ENCODE assay signal across 1 cellular context in the genomic region with DNA sequence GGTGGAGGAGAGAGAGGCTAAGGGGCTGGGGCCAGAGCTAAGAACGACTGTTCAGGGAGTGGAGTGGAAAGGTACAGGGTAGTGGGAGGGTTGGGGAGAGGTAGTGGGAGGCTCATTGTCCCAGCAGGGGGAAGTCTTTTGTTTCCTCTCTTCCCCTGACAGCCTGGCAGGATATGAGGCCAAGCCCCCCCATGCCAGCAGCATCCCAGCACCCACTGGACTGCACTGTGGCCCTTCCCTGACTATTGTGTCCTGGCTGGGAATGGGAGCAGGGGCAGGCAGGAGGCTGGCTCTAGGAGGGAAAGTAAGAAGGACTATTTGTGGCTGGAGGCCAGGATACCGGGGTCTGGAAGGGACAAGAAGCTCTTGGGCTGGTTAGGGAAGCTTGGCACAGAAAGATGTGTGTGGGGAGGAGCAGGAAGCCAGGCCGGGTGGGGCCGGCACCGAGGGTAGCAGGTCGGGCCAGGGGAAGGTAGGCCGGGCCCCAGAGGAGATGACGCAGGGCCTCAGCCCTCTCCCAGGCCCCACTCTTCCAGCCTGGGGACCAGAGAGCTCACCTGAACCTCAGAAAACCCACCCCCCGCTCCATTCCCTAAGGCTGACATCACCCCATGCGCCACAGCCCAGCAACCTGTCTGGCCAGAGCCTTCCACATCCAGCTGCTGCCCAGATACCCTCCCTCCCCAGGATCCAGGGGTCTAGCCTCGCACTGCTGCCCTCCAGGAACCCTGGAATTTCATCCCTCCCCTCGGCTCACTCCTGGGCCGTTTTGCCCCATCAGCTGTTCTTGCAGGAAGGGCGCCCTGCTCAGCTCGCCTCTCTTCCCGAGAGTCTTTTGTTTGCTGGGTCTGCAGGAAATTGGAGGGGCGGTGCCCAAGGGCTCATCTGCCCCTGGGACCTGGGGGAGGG.
TF ChIP-seq lines count a peak whose summit lies in the region.

No MANE protein-coding gene starts in this region.

TF ChIP-seq in neural cell, 6 proteins besides CTCF, POLR2A, EP300 and RAD21:
- no peak for TF ChIP-seq TAF1 (IDR thresholded peaks at IDR 0.05; ENCODE audit: low read depth)
- no peak for TF ChIP-seq SMC3 (conservative IDR thresholded peaks at IDR 0.05; ENCODE audit: poor library complexity)
- TF ChIP-seq, protein P1, sequence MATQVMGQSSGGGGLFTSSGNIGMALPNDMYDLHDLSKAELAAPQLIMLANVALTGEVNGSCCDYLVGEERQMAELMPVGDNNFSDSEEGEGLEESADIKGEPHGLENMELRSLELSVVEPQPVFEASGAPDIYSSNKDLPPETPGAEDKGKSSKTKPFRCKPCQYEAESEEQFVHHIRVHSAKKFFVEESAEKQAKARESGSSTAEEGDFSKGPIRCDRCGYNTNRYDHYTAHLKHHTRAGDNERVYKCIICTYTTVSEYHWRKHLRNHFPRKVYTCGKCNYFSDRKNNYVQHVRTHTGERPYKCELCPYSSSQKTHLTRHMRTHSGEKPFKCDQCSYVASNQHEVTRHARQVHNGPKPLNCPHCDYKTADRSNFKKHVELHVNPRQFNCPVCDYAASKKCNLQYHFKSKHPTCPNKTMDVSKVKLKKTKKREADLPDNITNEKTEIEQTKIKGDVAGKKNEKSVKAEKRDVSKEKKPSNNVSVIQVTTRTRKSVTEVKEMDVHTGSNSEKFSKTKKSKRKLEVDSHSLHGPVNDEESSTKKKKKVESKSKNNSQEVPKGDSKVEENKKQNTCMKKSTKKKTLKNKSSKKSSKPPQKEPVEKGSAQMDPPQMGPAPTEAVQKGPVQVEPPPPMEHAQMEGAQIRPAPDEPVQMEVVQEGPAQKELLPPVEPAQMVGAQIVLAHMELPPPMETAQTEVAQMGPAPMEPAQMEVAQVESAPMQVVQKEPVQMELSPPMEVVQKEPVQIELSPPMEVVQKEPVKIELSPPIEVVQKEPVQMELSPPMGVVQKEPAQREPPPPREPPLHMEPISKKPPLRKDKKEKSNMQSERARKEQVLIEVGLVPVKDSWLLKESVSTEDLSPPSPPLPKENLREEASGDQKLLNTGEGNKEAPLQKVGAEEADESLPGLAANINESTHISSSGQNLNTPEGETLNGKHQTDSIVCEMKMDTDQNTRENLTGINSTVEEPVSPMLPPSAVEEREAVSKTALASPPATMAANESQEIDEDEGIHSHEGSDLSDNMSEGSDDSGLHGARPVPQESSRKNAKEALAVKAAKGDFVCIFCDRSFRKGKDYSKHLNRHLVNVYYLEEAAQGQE (IDR thresholded peaks at IDR 0.05; ENCODE audit: borderline replicate concordance) = no peak
- TF ChIP-seq MXI1 (conservative IDR thresholded peaks at IDR 0.05; ENCODE audit: poor library complexity, severe bottlenecking) = no peak
- no peak for TF ChIP-seq POLR2AphosphoS5 (IDR thresholded peaks at IDR 0.05)
- TF ChIP-seq EZH2 (IDR thresholded peaks at IDR 0.05; ENCODE audit: borderline replicate concordance, insufficient read depth, low read length, poor library complexity, severe bottlenecking) = no peak
